In genomic region chr7:129037585-129037984, GRCh38 we compare ENCODE assay signal across 21 cellular contexts. TPM values are rescaled to one million over a fixed set of nuclear protein-coding genes. Genes with fewer than 3 reads are reported as not detected.
DNase-seq lines count a peak whose midpoint lies in the region; ATAC-seq and TF ChIP-seq lines count a peak whose summit lies in the region.
"Had no signal": no experiment of that assay in that cellular context is flagged by ENCODE, and none has a peak within 500 bp of the region (broad histone marks: within the 10 kb centered on the region; RNA-seq: fewer than 3 reads in every experiment).

No MANE protein-coding gene starts in this region.

- no peak overlapping the region for H3K4me2 ChIP-seq in GM23338
- peak overlapping the region; percentile 80 for H3K4me2 ChIP-seq in neural progenitor cell

- H3K27me3 ChIP-seq in GM23338 (ENCODE audit: insufficient read depth) = no peaks in the 10 kb centered on the region
- no peaks in the 10 kb centered on the region for H3K27me3 ChIP-seq in HUES48 (ENCODE audit: control insufficient read depth, insufficient read depth, low read length)
- no peaks in the 10 kb centered on the region for H3K27me3 ChIP-seq in neural progenitor cell
- H3K27me3 ChIP-seq: MG63, Peyer's patch, SJSA1 had no signal

- H3K9me3 ChIP-seq in HUES48 (ENCODE audit: control insufficient read depth, insufficient read depth, low read length) (no peaks in the 10 kb centered on the region), neural progenitor cell (ENCODE audit: low read depth) (no peaks in the 10 kb centered on the region)
- H3K9me3 ChIP-seq: MG63, Peyer's patch, SJSA1 had no signal

- H2AFZ ChIP-seq in GM23338 (no peak overlapping the region), neural progenitor cell (replicated peaks) (no peak overlapping the region)

- H3K27ac ChIP-seq in GM23338 (ENCODE audit: low read depth) (0 out of 2 replicates have a peak overlapping the region, but pooled peaks have one; percentile 33), HUES48 (ENCODE audit: low read depth, low read length) (peak overlapping the region; percentile 72), neural progenitor cell (peak overlapping the region; percentile 95)
- H3K27ac ChIP-seq: C4-2B, Peyer's patch, SJSA1 had no signal

- H3K9me2 ChIP-seq in GM23338 (ENCODE audit: insufficient read depth) = no peaks in the 10 kb centered on the region

- H3K36me3 ChIP-seq in GM23338 (ENCODE audit: insufficient read depth) (0 out of 2 replicates have a peak, but pooled peaks cover 3% of the 10 kb centered on the region), HUES48 (ENCODE audit: control insufficient read depth, insufficient read depth, low read length) (peaks cover 27% of the 10 kb centered on the region), neural progenitor cell (peaks cover 23% of the 10 kb centered on the region)

- H3K9ac ChIP-seq in HUES48 (ENCODE audit: low read depth, low read length) (no peak overlapping the region; the same call in 1 of the 2 replicates), neural progenitor cell (peak overlapping the region; percentile 33)

- no peak for DNase-seq in GM23338 (ENCODE audit: low spot score)
- no peak for DNase-seq in effector memory CD8-positive, alpha-beta T cell
- DNase-seq in neural progenitor cell (ENCODE audit: low spot score) = peak; percentile 54
- no peak for DNase-seq in ACHN
- DNase-seq in DMS79 (lab: John Stamatoyannopoulos, UW) = no peak
- DNase-seq: AML-193, DMS79 treated with DMSO at 0.1 percent for 48 hours, HFFc6, IMR-90, Kasumi-1, MG63, NCI-H1048, NCI-H1436, NCI-H2029, NCI-H2171, Peyer's patch, SW 1271 had no signal

- no peaks in the 10 kb centered on the region for H3K9me3 Mint-ChIP-seq in GM23338
- peaks cover 0 to 2% of the 10 kb centered on the region in 2 donors for H3K9me3 Mint-ChIP-seq in effector memory CD8-positive, alpha-beta T cell
- H3K9me3 Mint-ChIP-seq in neural progenitor cell = peaks cover 2% of the 10 kb centered on the region
- H3K9me3 Mint-ChIP-seq: HFFc6 had no signal

- H3K79me2 ChIP-seq in GM23338 (replicated peaks; ENCODE audit: insufficient read depth) (peaks cover 99% of the 10 kb centered on the region), neural progenitor cell (ENCODE audit: low read depth) (peaks cover 100% of the 10 kb centered on the region)

- H4K20me1 ChIP-seq in GM23338 (replicated peaks; ENCODE audit: insufficient read depth) = peaks cover 47% of the 10 kb centered on the region
- H4K20me1 ChIP-seq in neural progenitor cell (ENCODE audit: low read depth) = peaks cover 43% of the 10 kb centered on the region

- TF ChIP-seq CTCF in GM23338 (conservative IDR thresholded peaks at IDR 0.05; ENCODE audit: low read depth in 2 of 2) (no peak), neural progenitor cell (IDR thresholded peaks at IDR 0.05) (peak; percentile 15)

- H3K27ac Mint-ChIP-seq in GM23338 (no peak overlapping the region), neural progenitor cell (peak overlapping the region; percentile 25)
- H3K27ac Mint-ChIP-seq in effector memory CD8-positive, alpha-beta T cell = peak overlapping the region; percentile 9 to 78
- H3K27ac Mint-ChIP-seq: HFFc6 had no signal

- H3K27me3 Mint-ChIP-seq in GM23338 (ENCODE audit: insufficient read depth, low read depth, poor library complexity) (peaks cover 6% of the 10 kb centered on the region), neural progenitor cell (ENCODE audit: insufficient read depth, low read depth) (peaks cover 2% of the 10 kb centered on the region)
- H3K27me3 Mint-ChIP-seq in effector memory CD8-positive, alpha-beta T cell = no peaks in the 10 kb centered on the region

- H3K4me1 Mint-ChIP-seq in GM23338 (peaks cover 28% of the 10 kb centered on the region), neural progenitor cell (peaks cover 36% of the 10 kb centered on the region)
- H3K4me1 Mint-ChIP-seq in effector memory CD8-positive, alpha-beta T cell (ENCODE audit: low read depth in 2 of 2) = peaks cover 31 to 50% of the 10 kb centered on the region in 2 donors

- H3K36me3 Mint-ChIP-seq in GM23338 (ENCODE audit: low read depth) (peaks cover 53% of the 10 kb centered on the region), neural progenitor cell (peaks cover 44% of the 10 kb centered on the region)
- H3K36me3 Mint-ChIP-seq in effector memory CD8-positive, alpha-beta T cell (ENCODE audit: insufficient read depth) = peaks cover 59% of the 10 kb centered on the region

- H3F3A ChIP-seq in GM23338 (replicated peaks; ENCODE audit: low read depth) (no peaks in the 10 kb centered on the region), neural progenitor cell (ENCODE audit: low read depth) (peaks cover 57% of the 10 kb centered on the region)

- ATAC-seq in GM23338 (peak; percentile 59), GM19035 (IDR thresholded peaks at IDR 0.05; ENCODE audit: unreplicated experiment) (no peak)
- ATAC-seq in effector memory CD8-positive, alpha-beta T cell (replicated peaks) = no peak

- H3K4me3 ChIP-seq in GM23338 (no peak overlapping the region), HUES48 (ENCODE audit: low read depth, low read length) (no peak overlapping the region), neural progenitor cell (peak overlapping the region; percentile 29)
- H3K4me3 ChIP-seq: MG63, Peyer's patch, SJSA1 had no signal

- H3K4me1 ChIP-seq in GM23338 (ENCODE audit: insufficient read depth) = peaks cover 30% of the 10 kb centered on the region
- peaks cover 28% of the 10 kb centered on the region for H3K4me1 ChIP-seq in HUES48 (ENCODE audit: control insufficient read depth, insufficient read depth, low read length)
- peaks cover 47% of the 10 kb centered on the region for H3K4me1 ChIP-seq in neural progenitor cell
- H3K4me1 ChIP-seq: Peyer's patch, SJSA1 had no signal

- in situ Hi-C loops in ACHN (cut with HindIII; ENCODE audit: low pct_ligation_motif_present, low pct_unique_long_range_greater_than_20kb, low sequenced_read_pairs) = no loop called here

- no peak overlapping the region for H3K4me3 Mint-ChIP-seq in GM23338
- peak overlapping the region in 1 of 2 donors; percentile 6 for H3K4me3 Mint-ChIP-seq in effector memory CD8-positive, alpha-beta T cell
- peak overlapping the region; percentile 53 for H3K4me3 Mint-ChIP-seq in neural progenitor cell
- H3K4me3 Mint-ChIP-seq: HFFc6 had no signal

TF ChIP-seq in GM23338, 12 proteins besides CTCF, POLR2A, EP300 and RAD21 (continues in another document):
- TF ChIP-seq POLR2AphosphoS5 (IDR thresholded peaks at IDR 0.05; ENCODE audit: low read depth) = no peak
- TF ChIP-seq ETS1 (IDR thresholded peaks at IDR 0.05) = no peak
- TF ChIP-seq STAT1 (IDR thresholded peaks at IDR 0.05; ENCODE audit: unreplicated experiment) = no peak
- TF ChIP-seq ZNF331 (CRISPR knock-in tag; IDR thresholded peaks at IDR 0.05; ENCODE audit: low read depth) = no peak
- TF ChIP-seq EZH2phosphoT487 (IDR thresholded peaks at IDR 0.05; ENCODE audit: unreplicated experiment) = no peak
- no peak for TF ChIP-seq JUNB (IDR thresholded peaks at IDR 0.05; ENCODE audit: unreplicated experiment)

RNA-seq across cellular contexts. Expression of gene TNPO3, which starts 17.3 kb away (rescaled TPM):
- total RNA-seq in GM23338 (2014; rRNA removed; shearing (Covaris generic)) = 127 TPM in 2 replicates
- 29.2 and 38.2 TPM in 2 replicates for polyA plus RNA-seq in GM23338 (2016; fragmentation: Nextera tagmentation; extraction: Ambion mirVana)
- 88.2 and 96.2 TPM in 2 replicates for total RNA-seq in neural progenitor cell (ENCODE audit: low replicate concordance)

Comparison
In these comparisons a context has a peak if more than half of its experiments do, and no peak if none do; other contexts are left out.
1. H3K27ac ChIP-seq: peak in every context shown above with its lines; median percentile 95 in neural progenitor cell; 72 in HUES48; 33 in GM23338.